ENCODE assay signal across 21 cellular contexts in the genomic region with DNA sequence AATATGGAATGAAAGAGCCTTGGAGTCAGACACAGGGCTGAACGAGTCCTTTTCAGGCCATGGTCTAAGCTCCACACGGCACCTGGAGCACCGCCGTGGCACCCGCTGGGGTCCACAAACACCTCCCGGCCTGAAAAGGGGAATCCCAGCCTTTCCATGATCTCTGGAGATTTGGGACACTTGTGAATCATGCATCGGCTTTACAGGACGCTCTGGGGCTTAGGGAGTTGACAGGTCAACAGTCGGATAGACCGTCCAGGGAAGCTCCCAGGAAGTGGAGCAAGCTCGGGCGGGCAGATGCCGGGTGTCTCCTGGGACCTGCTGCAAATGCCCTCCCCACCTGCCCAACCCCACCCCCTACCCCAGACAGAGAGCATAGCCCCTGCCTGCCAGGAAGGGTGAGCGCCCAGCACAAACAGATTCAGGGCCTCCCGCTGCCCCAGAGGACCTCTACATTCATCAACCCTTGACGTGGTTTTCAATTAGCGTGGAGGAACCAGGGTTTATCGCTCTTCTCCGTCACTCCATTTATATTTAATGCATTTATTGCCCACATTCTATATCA. TPM values are rescaled to one million over a fixed set of nuclear protein-coding genes. Genes with fewer than 3 reads are reported as not detected.
DNase-seq lines count a peak whose midpoint lies in the region; ATAC-seq and TF ChIP-seq lines count a peak whose summit lies in the region.
"Had no signal": no experiment of that assay in that cellular context is flagged by ENCODE, and none has a peak within 500 bp of the region (broad histone marks: within the 10 kb centered on the region; RNA-seq: fewer than 3 reads in every experiment).

No MANE protein-coding gene starts in this region.

- H2AFZ ChIP-seq in Loucy (ENCODE audit: low read length) (no peak overlapping the region), neural progenitor cell (replicated peaks) (no peak overlapping the region)

- TF ChIP-seq CTCF in Loucy (conservative IDR thresholded peaks at IDR 0.05; ENCODE audit: low read length): no peak
- TF ChIP-seq CTCF in glutamatergic neuron (IDR thresholded peaks at IDR 0.05; ENCODE audit: partially characterized antibody, unreplicated experiment): no peak
- no peak for TF ChIP-seq CTCF in neural progenitor cell (IDR thresholded peaks at IDR 0.05)

- no peaks in the 10 kb centered on the region for H3K36me3 ChIP-seq in BLaER1
- no peaks in the 10 kb centered on the region for H3K36me3 ChIP-seq in Loucy (ENCODE audit: insufficient read depth, low read length)
- no peaks in the 10 kb centered on the region for H3K36me3 ChIP-seq in neural progenitor cell
- H3K36me3 ChIP-seq: BE2C had no signal

- H3K27me3 Mint-ChIP-seq in glutamatergic neuron (ENCODE audit: unreplicated experiment) (peaks cover 7% of the 10 kb centered on the region), neural progenitor cell (ENCODE audit: insufficient read depth, low read depth) (peaks cover 16% of the 10 kb centered on the region)

- H3K79me2 ChIP-seq in Loucy (ENCODE audit: insufficient read depth, low read length) (no peaks in the 10 kb centered on the region), neural progenitor cell (ENCODE audit: low read depth) (no peaks in the 10 kb centered on the region)

- H3K36me3 Mint-ChIP-seq in glutamatergic neuron (ENCODE audit: unreplicated experiment) (peaks cover 5% of the 10 kb centered on the region), neural progenitor cell (no peaks in the 10 kb centered on the region)

- H4K20me1 ChIP-seq in BLaER1: no peaks in the 10 kb centered on the region
- H4K20me1 ChIP-seq in Loucy (ENCODE audit: insufficient read depth, low read length, poor library complexity, severe bottlenecking): no peaks in the 10 kb centered on the region
- no peaks in the 10 kb centered on the region for H4K20me1 ChIP-seq in neural progenitor cell (ENCODE audit: low read depth)

- H3K4me3 Mint-ChIP-seq in glutamatergic neuron (ENCODE audit: unreplicated experiment): no peak overlapping the region
- peak overlapping the region; percentile 51 for H3K4me3 Mint-ChIP-seq in neural progenitor cell
- H3K4me3 Mint-ChIP-seq: CD4-positive, alpha-beta T cell; IgD-negative memory B cell had no signal

- DNase-seq in glutamatergic neuron (peak; percentile 9), neural progenitor cell (ENCODE audit: low spot score) (no peak), NCI-H146 treated with DMSO at 0.1 percent for 48 hours (lab: John Stamatoyannopoulos, UW; ENCODE audit: unreplicated experiment) (no peak), NCI-H774 (lab: John Stamatoyannopoulos, UW) (no peak)
- DNase-seq: BE2C; CD4-positive, alpha-beta T cell; COR-L47; DND-41; NCI-H1694 treated with DMSO at 0.1 percent for 48 hours; NCI-H2081 treated with DMSO at 0.1 percent for 48 hours; NCI-H748 treated with DMSO at 0.1 percent for 48 hours; NK-92 treated with Interleukin-12 subunit alpha and Interleukin-12 subunit beta, amount 100 ng/mL, for 24 hours had no signal

- no peaks in the 10 kb centered on the region for H3F3A ChIP-seq in Loucy (ENCODE audit: low read depth)
- H3F3A ChIP-seq in neural progenitor cell (ENCODE audit: low read depth): peaks cover 2% of the 10 kb centered on the region

- H3K27me3 ChIP-seq in BLaER1 (no peaks in the 10 kb centered on the region), Loucy (ENCODE audit: insufficient read depth, low read length, poor library complexity, severe bottlenecking) (no peaks in the 10 kb centered on the region), neural progenitor cell (no peaks in the 10 kb centered on the region)

- ATAC-seq in GM21619 (IDR thresholded peaks at IDR 0.05; ENCODE audit: unreplicated experiment): no peak
- no peak for ATAC-seq in GM21515 (IDR thresholded peaks at IDR 0.05; ENCODE audit: unreplicated experiment)
- ATAC-seq: GM12878, HCT116, SK-N-SH treated with all-trans-retinoic acid at 6 μM for 48 hours had no signal

- H3K9ac ChIP-seq in BLaER1 (peak overlapping the region; percentile 80), Loucy (ENCODE audit: low read depth, low read length, poor library complexity, severe bottlenecking) (no peak overlapping the region), neural progenitor cell (no peak overlapping the region)

- H3K4me1 ChIP-seq in BLaER1 (peaks cover 98% of the 10 kb centered on the region), Loucy (ENCODE audit: insufficient read depth, low read length, poor library complexity, severe bottlenecking) (peaks cover 11% of the 10 kb centered on the region), neural progenitor cell (peaks cover 9% of the 10 kb centered on the region)
- H3K4me1 ChIP-seq: BE2C had no signal

- H3K9me3 ChIP-seq in BLaER1: no peaks in the 10 kb centered on the region; the same call in 1 of the 2 replicates
- no peaks in the 10 kb centered on the region for H3K9me3 ChIP-seq in Loucy (ENCODE audit: insufficient read depth, low read depth, low read length)
- H3K9me3 ChIP-seq in neural progenitor cell (ENCODE audit: low read depth): no peaks in the 10 kb centered on the region
- H3K9me3 ChIP-seq: BE2C had no signal

- peak overlapping the region; percentile 68 for H3K4me3 ChIP-seq in BLaER1
- H3K4me3 ChIP-seq in Loucy (ENCODE audit: low read length, poor library complexity, severe bottlenecking): no peak overlapping the region
- no peak overlapping the region for H3K4me3 ChIP-seq in neural progenitor cell
- H3K4me3 ChIP-seq: GM12878 had no signal

- no peaks in the 10 kb centered on the region for H3K9me2 ChIP-seq in Loucy (replicated peaks; ENCODE audit: low read depth, low read length)

- H3K27ac ChIP-seq in BLaER1 (peak overlapping the region; percentile 83), neural progenitor cell (no peak overlapping the region)
- H3K27ac ChIP-seq: RWPE1 had no signal

- H3K4me1 Mint-ChIP-seq in glutamatergic neuron (ENCODE audit: low read depth, unreplicated experiment): peaks cover 11% of the 10 kb centered on the region
- H3K4me1 Mint-ChIP-seq in neural progenitor cell: peaks cover 34% of the 10 kb centered on the region
- H3K4me1 Mint-ChIP-seq: IgD-negative memory B cell had no signal

- H3K4me2 ChIP-seq in BLaER1: peak overlapping the region; percentile 94
- peak overlapping the region; percentile 26 for H3K4me2 ChIP-seq in Loucy (ENCODE audit: low read depth, low read length, poor library complexity, severe bottlenecking)
- no peak overlapping the region for H3K4me2 ChIP-seq in neural progenitor cell

- H3K27ac Mint-ChIP-seq in glutamatergic neuron (ENCODE audit: unreplicated experiment): no peak overlapping the region
- peak overlapping the region; percentile 82 for H3K27ac Mint-ChIP-seq in neural progenitor cell
- H3K27ac Mint-ChIP-seq: CD4-positive, alpha-beta T cell; IgD-negative memory B cell had no signal

- H3K9me3 Mint-ChIP-seq in glutamatergic neuron (ENCODE audit: unreplicated experiment) (peaks cover 14% of the 10 kb centered on the region), neural progenitor cell (no peaks in the 10 kb centered on the region)
- H3K9me3 Mint-ChIP-seq: CD4-positive, alpha-beta T cell; IgD-negative memory B cell had no signal

RNA-seq across cellular contexts. Expression of gene YTHDF1, which starts 53.6 kb away (rescaled TPM):
- 43.3 TPM for total RNA-seq in glutamatergic neuron (ENCODE audit: unreplicated experiment)
- 26.8 and 28.1 TPM in 2 replicates for total RNA-seq in neural progenitor cell (ENCODE audit: low replicate concordance)
